2 cellular contexts compared by ENCODE assay signal in the genomic region with DNA sequence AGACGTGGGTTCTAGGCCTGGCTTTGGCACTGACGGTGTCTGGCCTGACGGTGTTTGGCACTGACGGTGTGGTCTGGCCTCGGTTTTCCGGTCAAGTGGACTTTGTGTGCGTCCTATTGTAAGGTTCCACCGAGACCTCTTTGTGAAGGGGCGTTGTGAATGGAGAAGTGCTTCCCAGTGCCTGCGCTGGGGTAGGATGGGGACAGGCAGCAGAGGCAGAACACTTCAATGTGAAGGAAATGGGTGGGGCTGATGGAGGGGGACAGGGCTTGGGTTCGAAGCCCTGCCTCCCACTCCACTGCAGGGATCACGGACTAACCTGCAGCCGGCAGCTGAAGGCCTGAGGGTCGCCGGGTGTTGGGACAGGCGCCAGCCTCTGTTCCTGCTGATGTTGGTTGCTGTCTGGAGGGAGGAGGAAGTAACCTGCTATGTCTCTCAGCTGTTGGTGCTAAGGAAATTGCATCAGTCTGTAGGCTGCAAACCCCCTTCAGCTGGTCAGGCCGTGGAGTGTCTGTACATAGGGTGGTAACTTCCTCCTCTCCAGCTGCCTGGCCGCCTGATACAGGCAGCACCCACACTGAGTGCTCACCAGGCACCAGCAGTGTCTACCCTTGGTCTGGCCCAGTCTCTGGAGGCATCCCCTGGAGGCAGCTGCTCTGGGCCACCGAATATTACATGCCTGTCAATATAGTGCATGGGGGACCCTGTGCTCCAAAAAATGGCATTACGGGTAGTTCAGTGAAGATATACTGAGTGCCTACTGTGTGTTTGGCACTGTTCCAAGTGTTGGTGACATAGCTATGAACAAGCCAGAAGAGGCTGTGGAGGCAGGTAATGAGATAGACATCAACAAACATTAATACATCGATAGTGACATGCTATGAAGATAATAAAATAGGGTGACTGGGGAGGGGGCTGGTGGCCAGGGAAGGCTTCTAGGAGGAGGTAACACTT.
A peak's percentile ranks its signal among the peaks of the same experiment; 100 is the strongest.
TF ChIP-seq lines count a peak whose summit lies in the region.

No MANE protein-coding gene starts in this region.

TF ChIP-seq in K562, 482 proteins besides CTCF, POLR2A, EP300 and RAD21 (continues in another document):
- TF ChIP-seq KDM1A (IDR thresholded peaks at IDR 0.05) (no peak), MECOM (CRISPR knock-in tag; IDR thresholded peaks at IDR 0.05) (peak; percentile 6; the same call in 1 of the 2 replicates), ZNF134 (CRISPR knock-in tag; conservative IDR thresholded peaks at IDR 0.05) (no peak), ZNF780A (CRISPR knock-in tag; IDR thresholded peaks at IDR 0.05) (no peak), NFIC (IDR thresholded peaks at IDR 0.05) (peak; percentile 97), ZNF436 (CRISPR knock-in tag; IDR thresholded peaks at IDR 0.05) (no peak), CXXC5 (CRISPR knock-in tag; IDR thresholded peaks at IDR 0.05) (peak; percentile 43), ZNF217 (CRISPR knock-in tag; IDR thresholded peaks at IDR 0.05) (no peak), XRCC5 (IDR thresholded peaks at IDR 0.05; ENCODE audit: low read depth, low read length) (no peak), CC2D1A (IDR thresholded peaks at IDR 0.05) (no peak), ZNF79 (CRISPR knock-in tag; IDR thresholded peaks at IDR 0.05; ENCODE audit: low read depth) (no peak), SP2 (IDR thresholded peaks at IDR 0.05; ENCODE audit: extremely low read depth, low read depth, low read length, poor library complexity, severe bottlenecking) (no peak), POLR3G (IDR thresholded peaks at IDR 0.05; ENCODE audit: extremely low read depth, insufficient read length, insufficient replicate concordance) (no peak), SAP30 (IDR thresholded peaks at IDR 0.05; ENCODE audit: borderline replicate concordance, insufficient read depth, low read depth, low read length, poor library complexity, severe bottlenecking) (no peak), ZBTB17 (CRISPR knock-in tag; IDR thresholded peaks at IDR 0.05) (0 out of 2 replicates have a peak, but pooled peaks have one; percentile 8), HLTF (IDR thresholded peaks at IDR 0.05) (no peak), ZC3H8 (IDR thresholded peaks at IDR 0.05) (no peak), ATF7 (IDR thresholded peaks at IDR 0.05) (peak; percentile 83), TCF7L2 (IDR thresholded peaks at IDR 0.05; ENCODE audit: low read depth, low read length) (no peak)
- TF ChIP-seq, protein P1, sequence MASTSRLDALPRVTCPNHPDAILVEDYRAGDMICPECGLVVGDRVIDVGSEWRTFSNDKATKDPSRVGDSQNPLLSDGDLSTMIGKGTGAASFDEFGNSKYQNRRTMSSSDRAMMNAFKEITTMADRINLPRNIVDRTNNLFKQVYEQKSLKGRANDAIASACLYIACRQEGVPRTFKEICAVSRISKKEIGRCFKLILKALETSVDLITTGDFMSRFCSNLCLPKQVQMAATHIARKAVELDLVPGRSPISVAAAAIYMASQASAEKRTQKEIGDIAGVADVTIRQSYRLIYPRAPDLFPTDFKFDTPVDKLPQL (IDR thresholded peaks at IDR 0.05; ENCODE audit: extremely low read depth, insufficient read length), result no peak
- TF ChIP-seq, protein P2, sequence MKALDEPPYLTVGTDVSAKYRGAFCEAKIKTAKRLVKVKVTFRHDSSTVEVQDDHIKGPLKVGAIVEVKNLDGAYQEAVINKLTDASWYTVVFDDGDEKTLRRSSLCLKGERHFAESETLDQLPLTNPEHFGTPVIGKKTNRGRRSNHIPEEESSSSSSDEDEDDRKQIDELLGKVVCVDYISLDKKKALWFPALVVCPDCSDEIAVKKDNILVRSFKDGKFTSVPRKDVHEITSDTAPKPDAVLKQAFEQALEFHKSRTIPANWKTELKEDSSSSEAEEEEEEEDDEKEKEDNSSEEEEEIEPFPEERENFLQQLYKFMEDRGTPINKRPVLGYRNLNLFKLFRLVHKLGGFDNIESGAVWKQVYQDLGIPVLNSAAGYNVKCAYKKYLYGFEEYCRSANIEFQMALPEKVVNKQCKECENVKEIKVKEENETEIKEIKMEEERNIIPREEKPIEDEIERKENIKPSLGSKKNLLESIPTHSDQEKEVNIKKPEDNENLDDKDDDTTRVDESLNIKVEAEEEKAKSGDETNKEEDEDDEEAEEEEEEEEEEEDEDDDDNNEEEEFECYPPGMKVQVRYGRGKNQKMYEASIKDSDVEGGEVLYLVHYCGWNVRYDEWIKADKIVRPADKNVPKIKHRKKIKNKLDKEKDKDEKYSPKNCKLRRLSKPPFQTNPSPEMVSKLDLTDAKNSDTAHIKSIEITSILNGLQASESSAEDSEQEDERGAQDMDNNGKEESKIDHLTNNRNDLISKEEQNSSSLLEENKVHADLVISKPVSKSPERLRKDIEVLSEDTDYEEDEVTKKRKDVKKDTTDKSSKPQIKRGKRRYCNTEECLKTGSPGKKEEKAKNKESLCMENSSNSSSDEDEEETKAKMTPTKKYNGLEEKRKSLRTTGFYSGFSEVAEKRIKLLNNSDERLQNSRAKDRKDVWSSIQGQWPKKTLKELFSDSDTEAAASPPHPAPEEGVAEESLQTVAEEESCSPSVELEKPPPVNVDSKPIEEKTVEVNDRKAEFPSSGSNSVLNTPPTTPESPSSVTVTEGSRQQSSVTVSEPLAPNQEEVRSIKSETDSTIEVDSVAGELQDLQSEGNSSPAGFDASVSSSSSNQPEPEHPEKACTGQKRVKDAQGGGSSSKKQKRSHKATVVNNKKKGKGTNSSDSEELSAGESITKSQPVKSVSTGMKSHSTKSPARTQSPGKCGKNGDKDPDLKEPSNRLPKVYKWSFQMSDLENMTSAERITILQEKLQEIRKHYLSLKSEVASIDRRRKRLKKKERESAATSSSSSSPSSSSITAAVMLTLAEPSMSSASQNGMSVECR (CRISPR knock-in tag; IDR thresholded peaks at IDR 0.05), result peak; percentile 72
- TF ChIP-seq, protein P3, sequence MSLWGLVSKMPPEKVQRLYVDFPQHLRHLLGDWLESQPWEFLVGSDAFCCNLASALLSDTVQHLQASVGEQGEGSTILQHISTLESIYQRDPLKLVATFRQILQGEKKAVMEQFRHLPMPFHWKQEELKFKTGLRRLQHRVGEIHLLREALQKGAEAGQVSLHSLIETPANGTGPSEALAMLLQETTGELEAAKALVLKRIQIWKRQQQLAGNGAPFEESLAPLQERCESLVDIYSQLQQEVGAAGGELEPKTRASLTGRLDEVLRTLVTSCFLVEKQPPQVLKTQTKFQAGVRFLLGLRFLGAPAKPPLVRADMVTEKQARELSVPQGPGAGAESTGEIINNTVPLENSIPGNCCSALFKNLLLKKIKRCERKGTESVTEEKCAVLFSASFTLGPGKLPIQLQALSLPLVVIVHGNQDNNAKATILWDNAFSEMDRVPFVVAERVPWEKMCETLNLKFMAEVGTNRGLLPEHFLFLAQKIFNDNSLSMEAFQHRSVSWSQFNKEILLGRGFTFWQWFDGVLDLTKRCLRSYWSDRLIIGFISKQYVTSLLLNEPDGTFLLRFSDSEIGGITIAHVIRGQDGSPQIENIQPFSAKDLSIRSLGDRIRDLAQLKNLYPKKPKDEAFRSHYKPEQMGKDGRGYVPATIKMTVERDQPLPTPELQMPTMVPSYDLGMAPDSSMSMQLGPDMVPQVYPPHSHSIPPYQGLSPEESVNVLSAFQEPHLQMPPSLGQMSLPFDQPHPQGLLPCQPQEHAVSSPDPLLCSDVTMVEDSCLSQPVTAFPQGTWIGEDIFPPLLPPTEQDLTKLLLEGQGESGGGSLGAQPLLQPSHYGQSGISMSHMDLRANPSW (CRISPR knock-in tag; IDR thresholded peaks at IDR 0.05), result no peak
- TF ChIP-seq, protein P4, sequence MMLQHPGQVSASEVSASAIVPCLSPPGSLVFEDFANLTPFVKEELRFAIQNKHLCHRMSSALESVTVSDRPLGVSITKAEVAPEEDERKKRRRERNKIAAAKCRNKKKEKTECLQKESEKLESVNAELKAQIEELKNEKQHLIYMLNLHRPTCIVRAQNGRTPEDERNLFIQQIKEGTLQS (IDR thresholded peaks at IDR 0.05), result peak; percentile 82
- TF ChIP-seq, protein P4 (CRISPR knock-in tag; conservative IDR thresholded peaks at IDR 0.05), result no peak

TF ChIP-seq in liver, 16 proteins besides CTCF, POLR2A, EP300 and RAD21:
- no peak for TF ChIP-seq FOXA2 (IDR thresholded peaks at IDR 0.05)
- TF ChIP-seq NR2F2 (IDR thresholded peaks at IDR 0.05), result no peak
- TF ChIP-seq SP1 (IDR thresholded peaks at IDR 0.05), result no peak
- TF ChIP-seq, protein P5, sequence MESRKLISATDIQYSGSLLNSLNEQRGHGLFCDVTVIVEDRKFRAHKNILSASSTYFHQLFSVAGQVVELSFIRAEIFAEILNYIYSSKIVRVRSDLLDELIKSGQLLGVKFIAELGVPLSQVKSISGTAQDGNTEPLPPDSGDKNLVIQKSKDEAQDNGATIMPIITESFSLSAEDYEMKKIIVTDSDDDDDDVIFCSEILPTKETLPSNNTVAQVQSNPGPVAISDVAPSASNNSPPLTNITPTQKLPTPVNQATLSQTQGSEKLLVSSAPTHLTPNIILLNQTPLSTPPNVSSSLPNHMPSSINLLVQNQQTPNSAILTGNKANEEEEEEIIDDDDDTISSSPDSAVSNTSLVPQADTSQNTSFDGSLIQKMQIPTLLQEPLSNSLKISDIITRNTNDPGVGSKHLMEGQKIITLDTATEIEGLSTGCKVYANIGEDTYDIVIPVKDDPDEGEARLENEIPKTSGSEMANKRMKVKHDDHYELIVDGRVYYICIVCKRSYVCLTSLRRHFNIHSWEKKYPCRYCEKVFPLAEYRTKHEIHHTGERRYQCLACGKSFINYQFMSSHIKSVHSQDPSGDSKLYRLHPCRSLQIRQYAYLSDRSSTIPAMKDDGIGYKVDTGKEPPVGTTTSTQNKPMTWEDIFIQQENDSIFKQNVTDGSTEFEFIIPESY (IDR thresholded peaks at IDR 0.05), result no peak
- TF ChIP-seq HNF4G (IDR thresholded peaks at IDR 0.05), result no peak
- no peak for TF ChIP-seq EGR1 (IDR thresholded peaks at IDR 0.05; ENCODE audit: low read depth in 2 of 2)
- no peak for TF ChIP-seq HNF4A (conservative IDR thresholded peaks at IDR 0.05)
- TF ChIP-seq YY1 (IDR thresholded peaks at IDR 0.05), result no peak
- TF ChIP-seq RXRA (IDR thresholded peaks at IDR 0.05), result no peak
- TF ChIP-seq, protein P6, sequence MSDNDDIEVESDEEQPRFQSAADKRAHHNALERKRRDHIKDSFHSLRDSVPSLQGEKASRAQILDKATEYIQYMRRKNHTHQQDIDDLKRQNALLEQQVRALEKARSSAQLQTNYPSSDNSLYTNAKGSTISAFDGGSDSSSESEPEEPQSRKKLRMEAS (IDR thresholded peaks at IDR 0.05), result no peak
- TF ChIP-seq, protein P4 (IDR thresholded peaks at IDR 0.05), result no peak
- no peak for TF ChIP-seq FOXA1 (IDR thresholded peaks at IDR 0.05)
- TF ChIP-seq GABPA (IDR thresholded peaks at IDR 0.05 in 1 of 2, conservative IDR thresholded peaks at IDR 0.05 in 1 of 2), result no peak
- TF ChIP-seq, protein P7, sequence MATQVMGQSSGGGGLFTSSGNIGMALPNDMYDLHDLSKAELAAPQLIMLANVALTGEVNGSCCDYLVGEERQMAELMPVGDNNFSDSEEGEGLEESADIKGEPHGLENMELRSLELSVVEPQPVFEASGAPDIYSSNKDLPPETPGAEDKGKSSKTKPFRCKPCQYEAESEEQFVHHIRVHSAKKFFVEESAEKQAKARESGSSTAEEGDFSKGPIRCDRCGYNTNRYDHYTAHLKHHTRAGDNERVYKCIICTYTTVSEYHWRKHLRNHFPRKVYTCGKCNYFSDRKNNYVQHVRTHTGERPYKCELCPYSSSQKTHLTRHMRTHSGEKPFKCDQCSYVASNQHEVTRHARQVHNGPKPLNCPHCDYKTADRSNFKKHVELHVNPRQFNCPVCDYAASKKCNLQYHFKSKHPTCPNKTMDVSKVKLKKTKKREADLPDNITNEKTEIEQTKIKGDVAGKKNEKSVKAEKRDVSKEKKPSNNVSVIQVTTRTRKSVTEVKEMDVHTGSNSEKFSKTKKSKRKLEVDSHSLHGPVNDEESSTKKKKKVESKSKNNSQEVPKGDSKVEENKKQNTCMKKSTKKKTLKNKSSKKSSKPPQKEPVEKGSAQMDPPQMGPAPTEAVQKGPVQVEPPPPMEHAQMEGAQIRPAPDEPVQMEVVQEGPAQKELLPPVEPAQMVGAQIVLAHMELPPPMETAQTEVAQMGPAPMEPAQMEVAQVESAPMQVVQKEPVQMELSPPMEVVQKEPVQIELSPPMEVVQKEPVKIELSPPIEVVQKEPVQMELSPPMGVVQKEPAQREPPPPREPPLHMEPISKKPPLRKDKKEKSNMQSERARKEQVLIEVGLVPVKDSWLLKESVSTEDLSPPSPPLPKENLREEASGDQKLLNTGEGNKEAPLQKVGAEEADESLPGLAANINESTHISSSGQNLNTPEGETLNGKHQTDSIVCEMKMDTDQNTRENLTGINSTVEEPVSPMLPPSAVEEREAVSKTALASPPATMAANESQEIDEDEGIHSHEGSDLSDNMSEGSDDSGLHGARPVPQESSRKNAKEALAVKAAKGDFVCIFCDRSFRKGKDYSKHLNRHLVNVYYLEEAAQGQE (IDR thresholded peaks at IDR 0.05), result no peak
